Comparison of ENCODE assay signal across 8 cellular contexts in genomic region chr20:63698739-63699465, GRCh38. TPM values are rescaled to one million over a fixed set of nuclear protein-coding genes. Genes with fewer than 3 reads are reported as not detected.
A peak's percentile ranks its signal among the peaks of the same experiment; 100 is the strongest.
DNase-seq lines count a peak whose midpoint lies in the region; ATAC-seq lines count a peak whose summit lies in the region.

No MANE protein-coding gene starts in this region.

- peak; percentile 9 to 45 for ATAC-seq in left cardiac atrium
- no peak for ATAC-seq in GM18868 (IDR thresholded peaks at IDR 0.05; ENCODE audit: unreplicated experiment)

- intact Hi-C loops in left cardiac atrium (cut with DNase I), result no loop called here

- DNase-seq in stimulated activated naive CD4-positive, alpha-beta T cell treated with Interleukin-2 at 50 U/mL for 16 hours (lab: John Stamatoyannopoulos, UW), result peak; percentile 55
- DNase-seq in stimulated activated naive CD4-positive, alpha-beta T cell (lab: John Stamatoyannopoulos, UW), result no peak
- DNase-seq in activated naive CD4-positive, alpha-beta T cell treated with anti-CD3 and anti-CD28 coated beads, Interleukin-2, amount 50 U/mL, for 16 hours, result peak; percentile 47
- DNase-seq in left cardiac atrium (peak; percentile 79), ecto neural progenitor cell (ENCODE audit: low spot score) (no peak), NCI-H2227 treated with DMSO at 0.1 percent for 48 hours (lab: John Stamatoyannopoulos, UW) (no peak)
- DNase-seq in stimulated activated CD4-positive, alpha-beta T cell treated with anti-CD3 and anti-CD28 coated beads, Interleukin-4, amount 100 ng/mL, for 48 hours (ENCODE audit: low read depth in 2 of 2), result peak; percentile 47 to 51

RNA-seq across cellular contexts. Expression of gene TNFRSF6B, which starts 2.5 kb away (rescaled TPM):
- 10 to 100 TPM in 1 of 2 donors, 1 to 10 TPM in 1; 1.4 to 10.1 TPM for total RNA-seq in left cardiac atrium

RNA-seq across cellular contexts. Expression of gene ARFRP1, which starts 8.9 kb away (rescaled TPM):
- total RNA-seq in left cardiac atrium, result 10 to 100 TPM; 36.8 to 44.9 TPM

RNA-seq across cellular contexts. Expression of gene ZGPAT, which starts 8.9 kb away (rescaled TPM):
- 10 to 100 TPM; 16.4 to 18.6 TPM for total RNA-seq in left cardiac atrium

RNA-seq across cellular contexts. Expression of gene LIME1, which starts 37.6 kb away (rescaled TPM):
- 1 to 10 TPM; 3.6 to 3.7 TPM for total RNA-seq in left cardiac atrium

RNA-seq across cellular contexts. Expression of gene SLC2A4RG, which starts 40.7 kb away (rescaled TPM):
- 10 to 100 TPM; 47.9 to 71.0 TPM for total RNA-seq in left cardiac atrium

Comparison
In these comparisons a context has a peak if more than half of its experiments do, and no peak if none do; other contexts are left out.
1. DNase-seq: peak in stimulated activated naive CD4-positive, alpha-beta T cell treated with Interleukin-2 at 50 U/mL for 16 hours (single experiment), activated naive CD4-positive, alpha-beta T cell treated with anti-CD3 and anti-CD28 coated beads, Interleukin-2, amount 50 U/mL, for 16 hours (single experiment), left cardiac atrium (single experiment) and stimulated activated CD4-positive, alpha-beta T cell treated with anti-CD3 and anti-CD28 coated beads, Interleukin-4, amount 100 ng/mL, for 48 hours (2 of 2); none in stimulated activated naive CD4-positive, alpha-beta T cell (0 of 6), ecto neural progenitor cell (single experiment) and NCI-H2227 treated with DMSO at 0.1 percent for 48 hours (single experiment).